Comparison of ENCODE assay signal across 15 cellular contexts in the genomic region with DNA sequence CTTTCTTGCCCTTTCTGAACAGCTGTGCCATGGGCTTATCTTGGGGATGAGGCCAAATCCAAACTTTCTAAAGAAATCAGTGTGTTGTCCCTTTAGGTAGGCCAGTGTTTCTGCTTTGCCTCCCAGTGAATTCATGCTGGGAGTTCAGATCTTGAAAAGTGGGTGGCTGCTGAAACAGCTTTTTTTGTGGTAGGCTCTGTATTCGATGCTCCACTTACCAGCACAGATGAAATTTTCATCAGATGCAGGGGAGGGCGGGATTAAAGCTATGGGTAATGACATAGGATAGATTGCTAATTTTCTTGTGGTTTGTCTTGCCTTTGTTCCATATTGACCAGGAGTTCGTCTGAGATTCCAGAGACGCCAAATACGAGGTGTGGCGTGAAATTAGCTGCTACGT. TPM values are rescaled to one million over a fixed set of nuclear protein-coding genes. Genes with fewer than 3 reads are reported as not detected.
DNase-seq lines count a peak whose midpoint lies in the region; ATAC-seq, FAIRE-seq and TF ChIP-seq lines count a peak whose summit lies in the region.
"Had no signal": no experiment of that assay in that cellular context is flagged by ENCODE, and none has a peak within 500 bp of the region (broad histone marks: within the 10 kb centered on the region; RNA-seq: fewer than 3 reads in every experiment).

No MANE protein-coding gene starts in this region.

- H3K36me3 ChIP-seq in BLaER1 treated with 17β-estradiol and CSF1 and Interleukin-3, amounts not matched to agents 10 nM and 100 nM = peaks cover 0 to 12% (median 0%) of the 10 kb centered on the region in 11 experiments; a peak in 4 of 22 replicates
- H3K36me3 ChIP-seq in GM23338 (ENCODE audit: insufficient read depth) = no peaks in the 10 kb centered on the region
- H3K36me3 ChIP-seq in K562 (ENCODE audit: control insufficient read depth, insufficient read depth, low read length) = no peaks in the 10 kb centered on the region

- peaks cover 34 to 73% (median 65%) of the 10 kb centered on the region in 11 experiments; a peak in 17 of 22 replicates for H4K20me1 ChIP-seq in BLaER1 treated with 17β-estradiol and CSF1 and Interleukin-3, amounts not matched to agents 10 nM and 100 nM
- H4K20me1 ChIP-seq in GM23338 (replicated peaks; ENCODE audit: insufficient read depth) = peaks cover 19% of the 10 kb centered on the region
- peaks cover 9% of the 10 kb centered on the region; the same call in 1 of the 2 replicates for H4K20me1 ChIP-seq in K562 (replicated peaks; ENCODE audit: control insufficient read depth, insufficient read depth, low read length)

- no peaks in the 10 kb centered on the region for H3K9me2 ChIP-seq in GM23338 (ENCODE audit: insufficient read depth)

- H3K79me2 ChIP-seq in GM23338 (replicated peaks; ENCODE audit: insufficient read depth) = peaks cover 66% of the 10 kb centered on the region
- peaks cover 25% of the 10 kb centered on the region for H3K79me2 ChIP-seq in K562 (ENCODE audit: control insufficient read depth, insufficient read depth, low read length)

- 0 out of 22 replicates have a peak overlapping the region, but pooled peaks of 1 of the 11 experiments have one; percentile 93 for H3K9ac ChIP-seq in BLaER1 treated with 17β-estradiol and CSF1 and Interleukin-3, amounts not matched to agents 10 nM and 100 nM
- H3K9ac ChIP-seq in K562 (ENCODE audit: insufficient read depth in 1 of 2, low read depth in 2 of 2, low read length in 2 of 2) = no peak overlapping the region

- peaks cover 11% of the 10 kb centered on the region for H3K27me3 Mint-ChIP-seq in GM23338 (ENCODE audit: insufficient read depth, low read depth, poor library complexity)
- no peaks in the 10 kb centered on the region for H3K27me3 Mint-ChIP-seq in nephron progenitor cell (ENCODE audit: low read depth, poor library complexity)
- H3K27me3 Mint-ChIP-seq: activated CD4-positive, alpha-beta memory T cell treated with anti-CD3 and anti-CD28 coated beads, Interleukin-2, amount 10 ng/mL, durations not matched to agents 7 days and 5 days; stimulated activated naive B cell treated with anti-CD40 and anti-IgM and Interleukin-4, amounts not matched to agents 10 μg/mL and 1 μg/mL and 100 μg/mL, for 72 hours had no signal

- no peaks in the 10 kb centered on the region for H3K9me1 ChIP-seq in K562 (ENCODE audit: control insufficient read depth, insufficient read depth, low read length)

- BruUV-seq in K562 (replicated peaks; lab: Mats Ljungman, UMichigan) = no TSS peak

- peak overlapping the region in 2 of 10 experiments; percentile 23 to 29; a peak in 2 of 20 replicates for H3K4me3 ChIP-seq in BLaER1 treated with 17β-estradiol and CSF1 and Interleukin-3, amounts not matched to agents 10 nM and 100 nM
- H3K4me3 ChIP-seq in GM23338 = peak overlapping the region; percentile 89; the same call in 1 of the 2 replicates
- no peak overlapping the region for H3K4me3 ChIP-seq in K562

- POLR2A ChIA-PET in K562 (lab: Yijun Ruan, JAX) = interaction anchor here (0.9 to 3.5 kb wide), 7 partner anchors 10 to 60 kb away, joined by 3 to 34 read pairs (median 3); a partner anchor contains a TSS

- H3K4me1 ChIP-seq in BLaER1 treated with 17β-estradiol and CSF1 and Interleukin-3, amounts not matched to agents 10 nM and 100 nM = peaks cover 21 to 54% (median 35%) of the 10 kb centered on the region in 10 experiments
- H3K4me1 ChIP-seq in GM23338 (ENCODE audit: insufficient read depth) (peaks cover 58% of the 10 kb centered on the region), K562 (replicated peaks in 1 of 2; ENCODE audit: control insufficient read depth in 2 of 2, insufficient read depth in 2 of 2, low read length in 2 of 2) (peaks cover 22 to 23% of the 10 kb centered on the region in 2 experiments; a peak in 4 of 5 replicates)

- H3K4me1 Mint-ChIP-seq in GM23338 (peaks cover 66% of the 10 kb centered on the region), nephron progenitor cell (peaks cover 81% of the 10 kb centered on the region)

- TF ChIP-seq RAD21 in K562 (CRISPR knock-in tag; conservative IDR thresholded peaks at IDR 0.05 in 1 of 2, IDR thresholded peaks at IDR 0.05 in 1 of 2) = no peak

- no peak for FAIRE-seq in K562 (lab: Jason Lieb, UNC)
- FAIRE-seq in GM12891 (lab: Jason Lieb, UNC) = no peak
- no peak for FAIRE-seq in D721Med (lab: Jason Lieb, UNC)
- FAIRE-seq: GM12892 had no signal

- H3F3A ChIP-seq in GM23338 (replicated peaks; ENCODE audit: low read depth) = peaks cover 24% of the 10 kb centered on the region; the same call in 1 of the 2 replicates

- peak overlapping the region; percentile 74 to 99 (median 95) for H3K4me2 ChIP-seq in BLaER1 treated with 17β-estradiol and CSF1 and Interleukin-3, amounts not matched to agents 10 nM and 100 nM
- H3K4me2 ChIP-seq in GM23338 = peak overlapping the region; percentile 96
- H3K4me2 ChIP-seq in K562 (ENCODE audit: insufficient read depth, low read length) = no peak overlapping the region

- H3K27ac Mint-ChIP-seq in GM23338 (no peak overlapping the region), nephron progenitor cell (no peak overlapping the region)
- H3K27ac Mint-ChIP-seq: activated CD4-positive, alpha-beta memory T cell treated with anti-CD3 and anti-CD28 coated beads, Interleukin-2, amount 10 ng/mL, durations not matched to agents 7 days and 5 days; stimulated activated naive B cell treated with anti-CD40 and anti-IgM and Interleukin-4, amounts not matched to agents 10 μg/mL and 1 μg/mL and 100 μg/mL, for 72 hours; T-helper 1 cell treated with Interleukin-12 subunit alpha and Interleukin-12 subunit beta and Interleukin-4 antibody, amounts not matched to agents 30 μg/mL and 1 μg/mL, for 36 hours had no signal

- in situ Hi-C loops in K562 (cut with MboI) = no loop called here

- CTCF ChIA-PET in K562 (lab: Yijun Ruan, JAX; ENCODE audit: low intra/inter-chr PET ratio) = no interaction called here

- DNase-seq in GM23338 (ENCODE audit: low spot score) (no peak), K562 (ENCODE audit: extremely low read depth in 1 of 4, low spot score in 3 of 4) (no peak), nephron progenitor cell (no peak), GM12891 (ENCODE audit: insufficient read length, low spot score) (no peak), D721Med (ENCODE audit: insufficient read length, low spot score) (no peak)
- DNase-seq: activated CD4-positive, alpha-beta memory T cell treated with anti-CD3 and anti-CD28 coated beads, Interleukin-2, amount 10 ng/mL, durations not matched to agents 7 days and 5 days; dermis blood vessel endothelial cell; NCI-H2107; occipital lobe; stimulated activated naive B cell treated with anti-CD40 and anti-IgM and Interleukin-4, amounts not matched to agents 10 μg/mL and 1 μg/mL and 100 μg/mL, for 72 hours had no signal

- H3K36me3 Mint-ChIP-seq in GM23338 (ENCODE audit: low read depth) (no peaks in the 10 kb centered on the region; the same call in 2 of the 3 replicates), nephron progenitor cell (ENCODE audit: low read depth) (no peaks in the 10 kb centered on the region)

- H2AFZ ChIP-seq in GM23338 = no peak overlapping the region
- H2AFZ ChIP-seq in K562 (ENCODE audit: low read depth, low read length) = no peak overlapping the region

- intact Hi-C loops in K562 (cut with micrococcal nuclease) = loop anchor here (5.0 kb wide), 1 partner anchor 313 kb away; no protein-coding TSS in a partner anchor

- H3K9me3 Mint-ChIP-seq in GM23338 (no peaks in the 10 kb centered on the region), nephron progenitor cell (no peaks in the 10 kb centered on the region)
- H3K9me3 Mint-ChIP-seq: activated CD4-positive, alpha-beta memory T cell treated with anti-CD3 and anti-CD28 coated beads, Interleukin-2, amount 10 ng/mL, durations not matched to agents 7 days and 5 days; stimulated activated naive B cell treated with anti-CD40 and anti-IgM and Interleukin-4, amounts not matched to agents 10 μg/mL and 1 μg/mL and 100 μg/mL, for 72 hours; T-helper 1 cell treated with Interleukin-12 subunit alpha and Interleukin-12 subunit beta and Interleukin-4 antibody, amounts not matched to agents 30 μg/mL and 1 μg/mL, for 36 hours had no signal

- no peak for TF ChIP-seq CTCF in GM23338 (conservative IDR thresholded peaks at IDR 0.05; ENCODE audit: low read depth in 2 of 2)
- TF ChIP-seq CTCF in K562 (IDR thresholded peaks at IDR 0.05 in 2 of 3, conservative IDR thresholded peaks at IDR 0.05 in 1 of 3; ENCODE audit: insufficient read depth in 2 of 3, low read depth in 1 of 3, low read length in 3 of 3) = no peak
- TF ChIP-seq CTCF in nephron progenitor cell (IDR thresholded peaks at IDR 0.05) = no peak
- no peak for TF ChIP-seq CTCF in D721Med (IDR thresholded peaks at IDR 0.05; ENCODE audit: insufficient read depth, missing control alignments)

- no peak overlapping the region for H3K27ac ChIP-seq in BLaER1 treated with 17β-estradiol and CSF1 and Interleukin-3, amounts not matched to agents 10 nM and 100 nM
- no peak overlapping the region for H3K27ac ChIP-seq in GM23338 (ENCODE audit: low read depth)
- H3K27ac ChIP-seq in K562 (ENCODE audit: extremely low read depth, low read depth, low read length) = no peak overlapping the region

- no peak for TF ChIP-seq POLR2A in K562 (conservative IDR thresholded peaks at IDR 0.05)
- no peak for TF ChIP-seq POLR2A in GM12891 (IDR thresholded peaks at IDR 0.05; ENCODE audit: low read depth, low read length)

- H3K4me3 Mint-ChIP-seq in GM23338 = peak overlapping the region; percentile 20; the same call in 2 of the 3 replicates
- peak overlapping the region; percentile 84 for H3K4me3 Mint-ChIP-seq in nephron progenitor cell

- no peak for TF ChIP-seq EP300 in K562 (IDR thresholded peaks at IDR 0.05; ENCODE audit: low read length)

- ATAC-seq in GM23338 = no peak
- ATAC-seq in K562 = no peak
- ATAC-seq in GM21447 (IDR thresholded peaks at IDR 0.05; ENCODE audit: unreplicated experiment) = no peak
- ATAC-seq in HG02571 (IDR thresholded peaks at IDR 0.05; ENCODE audit: unreplicated experiment) = no peak
- ATAC-seq: stimulated activated naive B cell treated with anti-CD40 and anti-IgM and Interleukin-4, amounts not matched to agents 10 μg/mL and 1 μg/mL and 100 μg/mL, for 72 hours had no signal

- no peaks in the 10 kb centered on the region for H3K27me3 ChIP-seq in BLaER1 treated with 17β-estradiol and CSF1 and Interleukin-3, amounts not matched to agents 10 nM and 100 nM
- H3K27me3 ChIP-seq in GM23338 (ENCODE audit: insufficient read depth) (peaks cover 5% of the 10 kb centered on the region; the same call in 1 of the 2 replicates), K562 (ENCODE audit: control insufficient read depth in 2 of 2, insufficient read depth in 2 of 2, low read length in 2 of 2) (no peaks in the 10 kb centered on the region)

- 66% methylated on average over 7 of the region's 7 CpGs for WGBS in K562 (ENCODE audit: insufficient coverage, low coverage, missing lambda C conversion rate)

- H3K9me3 ChIP-seq in BLaER1 treated with 17β-estradiol and CSF1 and Interleukin-3, amounts not matched to agents 10 nM and 100 nM (replicated peaks in 1 of 11) = no peaks in the 10 kb centered on the region
- H3K9me3 ChIP-seq in K562 (replicated peaks; ENCODE audit: control insufficient read depth, insufficient read depth, low read depth, low read length) = no peaks in the 10 kb centered on the region

RNA-seq across cellular contexts. Expression of a gene that starts 2.8 kb away (rescaled TPM):
- 26.1 and 29.2 TPM in 2 replicates for total RNA-seq in GM23338 (2014; rRNA removed; shearing (Covaris generic))
- polyA plus RNA-seq in GM23338 (2016; fragmentation: Nextera tagmentation; extraction: Ambion mirVana) = 5.0 and 5.1 TPM in 2 replicates
- total RNA-seq in K562 (2011; cell fraction: chromatin; rRNA removed; ENCODE audit: low replicate concordance) = 23.4 and 30.0 TPM in 2 replicates
- total RNA-seq in K562 (2011; cell fraction: nucleolus; rRNA removed) = 14.3 and 15.9 TPM in 2 replicates
- total RNA-seq in K562 (2011; cell fraction: nucleoplasm; rRNA removed) = 17.7 and 18.2 TPM in 2 replicates
- 4.2 and 6.0 TPM in 2 replicates for total RNA-seq in K562 (2014; rRNA removed)
- total RNA-seq in K562 (2014; rRNA removed; fragmentation: Illumina TruSeq; extraction: Trizol) = 9.9 and 10.5 TPM in 2 replicates
- total RNA-seq in K562 (2015; rRNA removed; fragmentation: Illumina TruSeq; extraction: Trizol) = 9.5 and 10.3 TPM in 2 replicates
- total RNA-seq in K562 (2021) = 11.6 and 14.5 TPM in 2 replicates
- polyA plus RNA-seq in K562 (2011; rRNA removed) = 5.4 and 8.2 TPM in 2 replicates
- 5.8 and 10.3 TPM in 2 replicates for polyA plus RNA-seq in K562 (2011; cell fraction: cytosol; rRNA removed)
- 5.4 and 12.7 TPM in 2 replicates for polyA plus RNA-seq in K562 (2011; cell fraction: nucleus; rRNA removed)
- 12.3 and 14.8 TPM in 2 replicates for polyA plus RNA-seq in K562 (2012)
- polyA plus RNA-seq in K562 (2014; fragmentation: Illumina TruSeq; extraction: Trizol) = 7.9 and 10.2 TPM in 2 replicates
- 1 to 10 TPM in 1 of 2 experiments, under 1 TPM in 1; 0.94 to 1.3 TPM for polyA plus RNA-seq in K562 (2014; fragmentation: Nextera tagmentation; extraction: Ambion mirVana)
- 5.4 TPM in 2 replicates for polyA plus RNA-seq in K562 (2014; rRNA removed)
- polyA minus RNA-seq in K562 (2011; rRNA and poly(A)+ RNA removed) = 12.9 and 15.3 TPM in 2 replicates
- 3.1 and 8.2 TPM in 2 replicates for polyA minus RNA-seq in K562 (2011; cell fraction: cytosol; rRNA and poly(A)+ RNA removed)
- polyA minus RNA-seq in K562 (2011; cell fraction: nucleus; rRNA and poly(A)+ RNA removed) = 8.3 and 8.4 TPM in 2 replicates
- polyA plus RNA-seq in GM12891 (2012; ENCODE audit: low read depth, missing spikeins) = 5.3 TPM

RNA-seq across cellular contexts. Expression of a gene that starts 10.7 kb away (rescaled TPM):
- 0.03 and 0.04 TPM in 2 replicates for total RNA-seq in GM23338 (2014; rRNA removed; shearing (Covaris generic))
- polyA plus RNA-seq in GM23338 (2016; fragmentation: Nextera tagmentation; extraction: Ambion mirVana) = 0.03 TPM in 2 replicates
- 0.05 TPM in 1 of 2 replicates, not detected in the other for total RNA-seq in K562 (2011; cell fraction: chromatin; rRNA removed; ENCODE audit: low replicate concordance)
- 0.53 TPM in 1 of 2 replicates, not detected in the other for total RNA-seq in K562 (2011; cell fraction: nucleolus; rRNA removed)
- 0.07 TPM in 1 of 2 replicates, not detected in the other for total RNA-seq in K562 (2011; cell fraction: nucleoplasm; rRNA removed)
- total RNA-seq in K562 (2014; rRNA removed) = not detected in 2 replicates
- not detected in 2 replicates for total RNA-seq in K562 (2014; rRNA removed; fragmentation: Illumina TruSeq; extraction: Trizol)
- not detected in 2 replicates for total RNA-seq in K562 (2015; rRNA removed; fragmentation: Illumina TruSeq; extraction: Trizol)
- total RNA-seq in K562 (2021) = not detected in 2 replicates
- not detected in 2 replicates for polyA plus RNA-seq in K562 (2011; rRNA removed)
- not detected in 2 replicates for polyA plus RNA-seq in K562 (2011; cell fraction: cytosol; rRNA removed)
- not detected in 2 replicates for polyA plus RNA-seq in K562 (2011; cell fraction: nucleus; rRNA removed)
- polyA plus RNA-seq in K562 (2012) = 0.01 and 0.04 TPM in 2 replicates
- not detected in 2 replicates for polyA plus RNA-seq in K562 (2014; fragmentation: Illumina TruSeq; extraction: Trizol)
- not detected for polyA plus RNA-seq in K562 (2014; fragmentation: Nextera tagmentation; extraction: Ambion mirVana)
- not detected in 2 replicates for polyA plus RNA-seq in K562 (2014; rRNA removed)
- not detected in 2 replicates for polyA minus RNA-seq in K562 (2011; rRNA and poly(A)+ RNA removed)
- polyA minus RNA-seq in K562 (2011; cell fraction: cytosol; rRNA and poly(A)+ RNA removed) = not detected in 2 replicates
- not detected in 2 replicates for polyA minus RNA-seq in K562 (2011; cell fraction: nucleus; rRNA and poly(A)+ RNA removed)
- polyA plus RNA-seq in GM12891 (2012; ENCODE audit: low read depth, missing spikeins) = 0.04 TPM
- total RNA-seq: dermis blood vessel endothelial cell had no signal

RNA-seq across cellular contexts. Expression of a gene that starts 57.5 kb away (rescaled TPM):
- 63.9 and 65.7 TPM in 2 replicates for total RNA-seq in GM23338 (2014; rRNA removed; shearing (Covaris generic))
- 42.6 and 43.5 TPM in 2 replicates for polyA plus RNA-seq in GM23338 (2016; fragmentation: Nextera tagmentation; extraction: Ambion mirVana)
- 16.8 and 20.5 TPM in 2 replicates for total RNA-seq in K562 (2011; cell fraction: chromatin; rRNA removed; ENCODE audit: low replicate concordance)
- 16.2 and 17.8 TPM in 2 replicates for total RNA-seq in K562 (2011; cell fraction: nucleolus; rRNA removed)
- total RNA-seq in K562 (2011; cell fraction: nucleoplasm; rRNA removed) = 19.4 and 25.2 TPM in 2 replicates
- 64.5 and 66.1 TPM in 2 replicates for total RNA-seq in K562 (2014; rRNA removed)
- 55.2 and 61.1 TPM in 2 replicates for total RNA-seq in K562 (2014; rRNA removed; fragmentation: Illumina TruSeq; extraction: Trizol)
- total RNA-seq in K562 (2015; rRNA removed; fragmentation: Illumina TruSeq; extraction: Trizol) = 45.5 and 48.4 TPM in 2 replicates
- total RNA-seq in K562 (2021) = 62.8 and 64.4 TPM in 2 replicates
- polyA plus RNA-seq in K562 (2011; rRNA removed) = 83.6 and 120 TPM in 2 replicates
- 61.6 and 70.5 TPM in 2 replicates for polyA plus RNA-seq in K562 (2011; cell fraction: cytosol; rRNA removed)
- 24.5 and 28.4 TPM in 2 replicates for polyA plus RNA-seq in K562 (2011; cell fraction: nucleus; rRNA removed)
- polyA plus RNA-seq in K562 (2012) = 54.3 and 82.3 TPM in 2 replicates
- polyA plus RNA-seq in K562 (2014; fragmentation: Illumina TruSeq; extraction: Trizol) = 99.3 and 107 TPM in 2 replicates
- 100 to 1,000 TPM; 209 to 228 TPM for polyA plus RNA-seq in K562 (2014; fragmentation: Nextera tagmentation; extraction: Ambion mirVana)
- 76.8 and 78.1 TPM in 2 replicates for polyA plus RNA-seq in K562 (2014; rRNA removed)
- polyA minus RNA-seq in K562 (2011; rRNA and poly(A)+ RNA removed) = 83.4 and 106 TPM in 2 replicates
- 23.3 and 35.5 TPM in 2 replicates for polyA minus RNA-seq in K562 (2011; cell fraction: cytosol; rRNA and poly(A)+ RNA removed)
- 4.7 and 8.6 TPM in 2 replicates for polyA minus RNA-seq in K562 (2011; cell fraction: nucleus; rRNA and poly(A)+ RNA removed)
- polyA plus RNA-seq in GM12891 (2012; ENCODE audit: low read depth, missing spikeins) = 43.5 TPM
